In genomic region chr20:32292548-32292947, GRCh38 we compare ENCODE assay signal across 20 cellular contexts. TPM values are rescaled to one million over a fixed set of nuclear protein-coding genes. Genes with fewer than 3 reads are reported as not detected.
DNase-seq lines count a peak whose midpoint lies in the region; ATAC-seq, FAIRE-seq and TF ChIP-seq lines count a peak whose summit lies in the region.
"Had no signal": no experiment of that assay in that cellular context is flagged by ENCODE, and none has a peak within 500 bp of the region (broad histone marks: within the 10 kb centered on the region; RNA-seq: fewer than 3 reads in every experiment).

No MANE protein-coding gene starts in this region.

- H3K9ac ChIP-seq in HepG2 (ENCODE audit: insufficient read depth, low read depth, low read length) = no peak overlapping the region
- no peak overlapping the region for H3K9ac ChIP-seq in K562 (ENCODE audit: insufficient read depth in 1 of 2, low read depth in 2 of 2, low read length in 2 of 2)

- TF ChIP-seq EP300 in HepG2 (IDR thresholded peaks at IDR 0.05; ENCODE audit: low read depth in 2 of 2, low read length in 2 of 2) (no peak), HepG2 (CRISPR knock-in tag; IDR thresholded peaks at IDR 0.05; ENCODE audit: borderline replicate concordance) (no peak), K562 (IDR thresholded peaks at IDR 0.05; ENCODE audit: low read length) (no peak)

- H3K9me3 ChIP-seq in HepG2 (ENCODE audit: low read length) (no peaks in the 10 kb centered on the region), right lobe of liver (no peaks in the 10 kb centered on the region), K562 (replicated peaks; ENCODE audit: control insufficient read depth, insufficient read depth, low read depth, low read length) (no peaks in the 10 kb centered on the region)
- H3K9me3 ChIP-seq: HAP-1 had no signal

- TF ChIP-seq CTCF in HepG2 (CRISPR knock-in tag; IDR thresholded peaks at IDR 0.05) = no peak
- TF ChIP-seq CTCF in right lobe of liver (IDR thresholded peaks at IDR 0.05) = no peak
- no peak for TF ChIP-seq CTCF in K562 (IDR thresholded peaks at IDR 0.05 in 2 of 3, conservative IDR thresholded peaks at IDR 0.05 in 1 of 3; ENCODE audit: insufficient read depth in 2 of 3, low read depth in 1 of 3, low read length in 3 of 3)

- H3K36me3 Mint-ChIP-seq in activated T-cell treated with anti-CD3 and anti-CD28 coated beads, Interleukin-2, amount 50 U/mL, for 24 hours (ENCODE audit: low read depth) = peaks cover 67% of the 10 kb centered on the region

- no peak overlapping the region for H3K4me2 ChIP-seq in HepG2 (ENCODE audit: low read depth, low read length)
- no peak overlapping the region for H3K4me2 ChIP-seq in K562 (ENCODE audit: insufficient read depth, low read length)

- peaks cover 32% of the 10 kb centered on the region for H3K79me2 ChIP-seq in HepG2 (ENCODE audit: insufficient read depth, low read length)
- H3K79me2 ChIP-seq in K562 (ENCODE audit: control insufficient read depth, insufficient read depth, low read length) = no peaks in the 10 kb centered on the region

- H3K36me3 ChIP-seq in HepG2 (replicated peaks in 1 of 2; ENCODE audit: control insufficient read depth in 1 of 2, insufficient read depth in 2 of 2, low read length in 2 of 2) (no peaks in the 10 kb centered on the region), right lobe of liver (peaks cover 0 to 1% (median 0%) of the 10 kb centered on the region in 4 donors), K562 (ENCODE audit: control insufficient read depth, insufficient read depth, low read length) (peaks cover 2% of the 10 kb centered on the region; the same call in 1 of the 3 replicates)
- H3K36me3 ChIP-seq: HAP-1 had no signal

- no peak overlapping the region for H3K4me3 ChIP-seq in HepG2 (replicated peaks in 1 of 3; ENCODE audit: insufficient read depth in 1 of 3, low read depth in 2 of 3, low read length in 3 of 3)
- no peak overlapping the region for H3K4me3 ChIP-seq in right lobe of liver
- no peak overlapping the region for H3K4me3 ChIP-seq in K562
- H3K4me3 ChIP-seq: HAP-1 had no signal

- H4K20me1 ChIP-seq in HepG2 (ENCODE audit: insufficient read depth, low read length) (no peaks in the 10 kb centered on the region), K562 (replicated peaks; ENCODE audit: control insufficient read depth, insufficient read depth, low read length) (0 out of 2 replicates have a peak, but pooled peaks cover 2% of the 10 kb centered on the region)

- peak overlapping the region; percentile 1 for H3K27ac ChIP-seq in HepG2 (ENCODE audit: extremely low read length, insufficient read depth, low read length)
- H3K27ac ChIP-seq in right lobe of liver = no peak overlapping the region
- H3K27ac ChIP-seq in K562 (ENCODE audit: extremely low read depth, low read depth, low read length) = no peak overlapping the region

- POLR2A ChIA-PET in HepG2 (lab: Yijun Ruan, JAX) = interaction anchor here (0.9 kb wide), 1 partner anchor 28 kb away, joined by 3 read pairs; no protein-coding TSS in a partner anchor
- POLR2A ChIA-PET in K562 (lab: Yijun Ruan, JAX) = interaction anchor here (0.6 kb wide), 1 partner anchor 53 kb away, joined by 4 read pairs; no protein-coding TSS in a partner anchor

- H3K4me1 Mint-ChIP-seq in activated T-cell treated with anti-CD3 and anti-CD28 coated beads, Interleukin-2, amount 50 U/mL, for 24 hours (ENCODE audit: low read depth) = peaks cover 76% of the 10 kb centered on the region

- TF ChIP-seq RAD21 in HepG2 (CRISPR knock-in tag; IDR thresholded peaks at IDR 0.05) (no peak), K562 (CRISPR knock-in tag; conservative IDR thresholded peaks at IDR 0.05 in 1 of 2, IDR thresholded peaks at IDR 0.05 in 1 of 2) (no peak)

- 97% methylated on average over 8 of the region's 8 CpGs for WGBS in HepG2 (ENCODE audit: low lambda C conversion rate)
- WGBS in right lobe of liver (ENCODE audit: insufficient coverage, low coverage, low lambda C conversion rate, missing lambda C conversion rate) = 93% methylated on average over 5 of the region's 8 CpGs
- 76% methylated on average over 7 of the region's 8 CpGs for WGBS in K562 (ENCODE audit: insufficient coverage, low coverage, missing lambda C conversion rate)

- H3K27me3 ChIP-seq in HepG2 (ENCODE audit: control insufficient read depth in 1 of 2, insufficient read depth in 2 of 2, low read length in 2 of 2) = no peaks in the 10 kb centered on the region
- H3K27me3 ChIP-seq in right lobe of liver = no peaks in the 10 kb centered on the region
- H3K27me3 ChIP-seq in K562 (ENCODE audit: control insufficient read depth in 2 of 2, insufficient read depth in 2 of 2, low read length in 2 of 2) = no peaks in the 10 kb centered on the region

- H3K9me1 ChIP-seq in K562 (ENCODE audit: control insufficient read depth, insufficient read depth, low read length) = no peaks in the 10 kb centered on the region

- FAIRE-seq in HepG2 (lab: Jason Lieb, UNC) (no peak), K562 (lab: Jason Lieb, UNC) (peak; percentile 40)
- FAIRE-seq: GM12891, GM18507, H54 had no signal

- CTCF ChIA-PET in HepG2 (lab: Yijun Ruan, JAX; ENCODE audit: low intra/inter-chr PET ratio, low total read pairs) (no interaction called here), K562 (lab: Yijun Ruan, JAX; ENCODE audit: low intra/inter-chr PET ratio) (no interaction called here)

- no peak overlapping the region for H3K4me3 Mint-ChIP-seq in activated T-cell treated with anti-CD3 and anti-CD28 coated beads, Interleukin-2, amount 50 U/mL, for 24 hours
- H3K4me3 Mint-ChIP-seq: CD4-positive, alpha-beta memory T cell; HFFc6 had no signal

- in situ Hi-C loops in HepG2 (cut with HindIII; ENCODE audit: extremely low pct_ligation_motif_present, low pct_unique_long_range_greater_than_20kb) = no loop called here
- in situ Hi-C loops in K562 (cut with MboI) = no loop called here

- no peaks in the 10 kb centered on the region for H3K27me3 Mint-ChIP-seq in activated T-cell treated with anti-CD3 and anti-CD28 coated beads, Interleukin-2, amount 50 U/mL, for 24 hours
- H3K27me3 Mint-ChIP-seq: CD4-positive, alpha-beta memory T cell had no signal

- BruUV-seq in HepG2 (replicated peaks; lab: Mats Ljungman, UMichigan) (no TSS peak), K562 (replicated peaks; lab: Mats Ljungman, UMichigan) (no TSS peak)

- H3K9me3 Mint-ChIP-seq in activated T-cell treated with anti-CD3 and anti-CD28 coated beads, Interleukin-2, amount 50 U/mL, for 24 hours = no peaks in the 10 kb centered on the region
- H3K9me3 Mint-ChIP-seq: CD4-positive, alpha-beta memory T cell; HFFc6 had no signal

- no peak for TF ChIP-seq POLR2A in HepG2 (IDR thresholded peaks at IDR 0.05; ENCODE audit: insufficient read depth in 1 of 2, low read depth in 2 of 2, low read length in 2 of 2)
- TF ChIP-seq POLR2A in right lobe of liver (IDR thresholded peaks at IDR 0.05) = no peak
- no peak for TF ChIP-seq POLR2A in K562 (conservative IDR thresholded peaks at IDR 0.05)

- intact Hi-C loops in HepG2 (cut with micrococcal nuclease; ENCODE audit: unreplicated experiment) (no loop called here), right lobe of liver (cut with DNase I) (no loop called here), K562 (cut with micrococcal nuclease) (no loop called here)

- peaks cover 89% of the 10 kb centered on the region for H3K4me1 ChIP-seq in HepG2 (ENCODE audit: insufficient read depth, low read length)
- peaks cover 0 to 45% (median 22%) of the 10 kb centered on the region in 4 donors for H3K4me1 ChIP-seq in right lobe of liver
- no peaks in the 10 kb centered on the region for H3K4me1 ChIP-seq in K562 (replicated peaks in 1 of 2; ENCODE audit: control insufficient read depth in 2 of 2, insufficient read depth in 2 of 2, low read length in 2 of 2)

- ATAC-seq in HepG2 = no peak
- ATAC-seq in right lobe of liver = no peak
- no peak for ATAC-seq in K562

- no peak overlapping the region for H2AFZ ChIP-seq in HepG2 (ENCODE audit: low read length)
- H2AFZ ChIP-seq in K562 (ENCODE audit: low read depth, low read length) = no peak overlapping the region

- DNase-seq in activated T-cell treated with anti-CD3 and anti-CD28 coated beads, Interleukin-2, amount 50 U/mL, for 24 hours = no peak
- DNase-seq in activated T-cell treated with anti-CD3 and anti-CD28 coated beads, Interleukin-2, amount 50 U/mL, for 1 hour = no peak
- DNase-seq in HepG2 (ENCODE audit: low spot score) (no peak), right lobe of liver (no peak), K562 (ENCODE audit: extremely low read depth in 1 of 4, low spot score in 3 of 4) (no peak), NCI-H524 treated with DMSO at 0.1 percent for 48 hours (lab: John Stamatoyannopoulos, UW) (no peak), NCI-H774 (lab: John Stamatoyannopoulos, UW) (no peak)
- DNase-seq: C1 segment of cervical spinal cord; Calu3; CD4-positive, alpha-beta memory T cell; COR-L47; DMS53; DMS79 treated with DMSO at 0.1 percent for 48 hours; GF-D8; GOT3; HFFc6 had no signal

- peak overlapping the region; percentile 12 for H3K27ac Mint-ChIP-seq in activated T-cell treated with anti-CD3 and anti-CD28 coated beads, Interleukin-2, amount 50 U/mL, for 24 hours
- H3K27ac Mint-ChIP-seq: HFFc6 had no signal

RNA-seq across cellular contexts. Expression of gene KIF3B, which starts 15.1 kb away (rescaled TPM):
- 28.8 and 36.4 TPM in 2 replicates for total RNA-seq in HepG2 (2016; rRNA removed; fragmentation: Illumina TruSeq; extraction: Trizol)
- 3.9 and 4.3 TPM in 2 replicates for total RNA-seq in HepG2 (2016; cell fraction: cytosol; rRNA removed; fragmentation: Illumina TruSeq; extraction: Trizol; ENCODE audit: low read depth)
- 28.4 and 33.3 TPM in 2 replicates for total RNA-seq in HepG2 (2016; cell fraction: insoluble cytoplasmic fraction; rRNA removed; fragmentation: Illumina TruSeq; extraction: Trizol)
- total RNA-seq in HepG2 (2016; cell fraction: membrane; rRNA removed; fragmentation: Illumina TruSeq; extraction: Trizol) = 16.8 and 18.5 TPM in 2 replicates
- 18.0 and 21.3 TPM in 2 replicates for total RNA-seq in HepG2 (2016; cell fraction: nucleus; rRNA removed; fragmentation: Illumina TruSeq; extraction: Trizol)
- 20.2 and 23.6 TPM in 2 replicates for polyA plus RNA-seq in HepG2 (2011; rRNA removed)
- polyA plus RNA-seq in HepG2 (2011; cell fraction: cytosol; rRNA removed) = 18.0 and 24.2 TPM in 2 replicates
- 7.7 and 10.1 TPM in 2 replicates for polyA plus RNA-seq in HepG2 (2011; cell fraction: nucleus; rRNA removed)
- polyA plus RNA-seq in HepG2 (2012) = 17.4 and 18.3 TPM in 2 replicates
- 1.1 and 1.5 TPM in 2 replicates for polyA plus RNA-seq in HepG2 (2016; cell fraction: cytosol; fragmentation: Illumina TruSeq; extraction: Trizol; ENCODE audit: low read depth)
- 28.7 and 29.5 TPM in 2 replicates for polyA plus RNA-seq in HepG2 (2016; cell fraction: insoluble cytoplasmic fraction; fragmentation: Illumina TruSeq; extraction: Trizol; ENCODE audit: low read depth)
- 7.8 and 8.4 TPM in 2 replicates for polyA plus RNA-seq in HepG2 (2016; cell fraction: membrane; fragmentation: Illumina TruSeq; extraction: Trizol; ENCODE audit: low read depth)
- 21.9 and 25.1 TPM in 2 replicates for polyA plus RNA-seq in HepG2 (2016; cell fraction: nucleus; fragmentation: Illumina TruSeq; extraction: Trizol; ENCODE audit: insufficient read depth, low read depth)
- polyA minus RNA-seq in HepG2 (2011; rRNA and poly(A)+ RNA removed; ENCODE audit: low replicate concordance) = 27.4 and 31.9 TPM in 2 replicates
- polyA minus RNA-seq in HepG2 (2011; cell fraction: cytosol; rRNA and poly(A)+ RNA removed) = 17.6 and 21.7 TPM in 2 replicates
- polyA minus RNA-seq in HepG2 (2011; cell fraction: nucleus; rRNA and poly(A)+ RNA removed) = 11.7 and 17.7 TPM in 2 replicates
- 10 to 100 TPM; 16.4 to 23.6 (median 20.7) TPM for total RNA-seq in right lobe of liver
- 9.0 and 15.2 TPM in 2 replicates for total RNA-seq in K562 (2011; cell fraction: chromatin; rRNA removed; ENCODE audit: low replicate concordance)
- total RNA-seq in K562 (2011; cell fraction: nucleolus; rRNA removed) = 5.3 and 5.7 TPM in 2 replicates
- total RNA-seq in K562 (2011; cell fraction: nucleoplasm; rRNA removed) = 7.2 and 7.9 TPM in 2 replicates
- 6.3 and 7.8 TPM in 2 replicates for total RNA-seq in K562 (2014; rRNA removed)
- 9.6 and 11.5 TPM in 2 replicates for total RNA-seq in K562 (2014; rRNA removed; fragmentation: Illumina TruSeq; extraction: Trizol)
- 8.4 and 8.6 TPM in 2 replicates for total RNA-seq in K562 (2015; rRNA removed; fragmentation: Illumina TruSeq; extraction: Trizol)
- 9.1 and 9.8 TPM in 2 replicates for total RNA-seq in K562 (2021)
- 6.8 and 12.3 TPM in 2 replicates for polyA plus RNA-seq in K562 (2011; rRNA removed)
- 6.0 and 7.9 TPM in 2 replicates for polyA plus RNA-seq in K562 (2011; cell fraction: cytosol; rRNA removed)
- polyA plus RNA-seq in K562 (2011; cell fraction: nucleus; rRNA removed) = 3.2 and 4.4 TPM in 2 replicates
- polyA plus RNA-seq in K562 (2012) = 8.6 and 10.3 TPM in 2 replicates
- 11.5 and 11.7 TPM in 2 replicates for polyA plus RNA-seq in K562 (2014; fragmentation: Illumina TruSeq; extraction: Trizol)
- polyA plus RNA-seq in K562 (2014; fragmentation: Nextera tagmentation; extraction: Ambion mirVana) = 1 to 10 TPM; 2.9 to 3.6 TPM
- 7.2 and 7.7 TPM in 2 replicates for polyA plus RNA-seq in K562 (2014; rRNA removed)
- 12.5 and 18.6 TPM in 2 replicates for polyA minus RNA-seq in K562 (2011; rRNA and poly(A)+ RNA removed)
- 5.3 and 7.4 TPM in 2 replicates for polyA minus RNA-seq in K562 (2011; cell fraction: cytosol; rRNA and poly(A)+ RNA removed)
- polyA minus RNA-seq in K562 (2011; cell fraction: nucleus; rRNA and poly(A)+ RNA removed) = 2.0 and 3.4 TPM in 2 replicates
